In the genomic region with DNA sequence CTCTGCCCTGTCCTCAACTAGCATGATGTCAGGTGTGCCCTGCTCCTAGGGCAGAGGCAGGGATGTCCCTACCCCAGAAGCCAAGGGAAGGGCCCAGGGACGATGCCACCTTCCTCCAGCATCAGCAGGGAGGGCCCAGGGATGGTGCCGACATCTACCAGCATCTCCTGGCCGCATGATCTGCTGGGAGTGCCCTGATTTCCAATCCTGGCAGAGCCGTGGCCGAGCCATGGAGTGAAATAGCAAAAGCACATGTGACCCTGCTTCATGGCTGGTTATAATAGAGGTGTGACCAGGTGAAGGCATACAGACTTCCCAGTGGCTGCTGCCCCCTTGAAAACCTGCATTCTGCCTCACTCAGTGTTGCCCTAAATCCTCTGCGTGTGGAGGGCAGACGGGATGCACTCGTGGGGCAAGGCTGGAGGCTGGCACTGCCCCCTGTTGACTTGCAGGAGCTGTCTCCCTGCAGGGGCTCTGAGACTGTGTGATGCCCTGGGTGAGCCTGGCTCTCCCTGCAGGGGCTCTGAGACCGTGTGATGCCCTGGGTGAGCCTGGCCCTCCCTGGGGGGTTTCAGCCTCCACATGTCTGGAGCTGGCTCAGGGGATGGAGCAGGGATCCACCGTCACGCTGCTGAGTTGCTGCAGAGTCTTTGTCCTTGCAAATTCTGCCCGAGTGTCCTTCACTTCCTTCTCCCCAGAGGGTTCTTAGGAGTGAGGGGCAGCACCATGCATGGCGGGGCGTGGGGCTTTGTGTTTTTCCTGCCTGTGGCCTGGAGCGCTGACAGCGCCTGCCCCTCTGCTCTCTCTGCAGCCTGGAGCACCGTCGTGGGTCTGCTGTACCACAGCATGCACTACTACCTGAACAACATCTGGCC, we compare ENCODE assay signal across 22 cellular contexts. TPM values are rescaled to one million over a fixed set of nuclear protein-coding genes. Genes with fewer than 3 reads are reported as not detected.
"Had no signal": no experiment of that assay in that cellular context is flagged by ENCODE, and none has a peak within 500 bp of the region (broad histone marks: within the 10 kb centered on the region; RNA-seq: fewer than 3 reads in every experiment).

No MANE protein-coding gene starts in this region.

- H3K36me3 ChIP-seq: pancreas had no signal

- H3K27me3 ChIP-seq: body of pancreas, foreskin keratinocyte, heart left ventricle, pancreas had no signal

- H3K9me3 Mint-ChIP-seq: activated naive CD4-positive, alpha-beta T cell treated with anti-CD3 and anti-CD28 coated beads, Interleukin-2, amount 50 U/mL, for 72 hours; activated T-cell treated with anti-CD3 and anti-CD28 coated beads, Interleukin-2, amount 50 U/mL, for 24 hours; neural crest cell had no signal

- H3K4me1 ChIP-seq: body of pancreas, foreskin keratinocyte, pancreas had no signal

- H3K4me3 ChIP-seq: body of pancreas, coronary artery, heart left ventricle, left ventricle myocardium inferior, pancreas, skin epidermis had no signal

- H3K9me3 ChIP-seq: body of pancreas, left ventricle myocardium inferior, pancreas had no signal

- H3K27ac Mint-ChIP-seq: activated CD8-positive, alpha-beta memory T cell treated with anti-CD3 and anti-CD28 coated beads, Interleukin-2, amount 10 ng/mL, durations not matched to agents 7 days and 5 days; activated naive CD4-positive, alpha-beta T cell treated with anti-CD3 and anti-CD28 coated beads, Interleukin-2, amount 50 U/mL, for 72 hours; activated T-cell treated with anti-CD3 and anti-CD28 coated beads, Interleukin-2, amount 50 U/mL, for 24 hours had no signal

- H3K36me3 Mint-ChIP-seq: activated CD8-positive, alpha-beta memory T cell treated with anti-CD3 and anti-CD28 coated beads, Interleukin-2, amount 10 ng/mL, durations not matched to agents 7 days and 5 days; activated naive CD4-positive, alpha-beta T cell treated with anti-CD3 and anti-CD28 coated beads, Interleukin-2, amount 50 U/mL, for 72 hours had no signal

- H3K27ac ChIP-seq: body of pancreas, coronary artery, foreskin keratinocyte, pancreas had no signal

- ATAC-seq: activated CD8-positive, alpha-beta memory T cell treated with anti-CD3 and anti-CD28 coated beads, Interleukin-2, amount 10 ng/mL, durations not matched to agents 7 days and 5 days; activated naive CD4-positive, alpha-beta T cell treated with anti-CD3 and anti-CD28 coated beads, Interleukin-2, amount 50 U/mL, for 72 hours; body of pancreas; foreskin keratinocyte; heart left ventricle; pancreas had no signal

- FAIRE-seq: endothelial cell of umbilical vein, pancreas had no signal

- DNase-seq: activated CD4-positive, alpha-beta T cell treated with anti-CD3 and anti-CD28 coated beads for 1 hour; activated CD4-positive, alpha-beta T cell treated with anti-CD3 and anti-CD28 coated beads, Interleukin-2, amount 50 U/mL, for 48 hours; activated CD8-positive, alpha-beta memory T cell treated with anti-CD3 and anti-CD28 coated beads, Interleukin-2, amount 10 ng/mL, durations not matched to agents 7 days and 5 days; activated effector memory CD4-positive, alpha-beta T cell treated with Interleukin-2 at 50 U/mL for 16 hours; activated T-cell treated with anti-CD3 and anti-CD28 coated beads, Interleukin-2, amount 50 U/mL, for 24 hours; amniotic stem cell; body of pancreas; central memory CD4-positive, alpha-beta T cell; effector CD4-positive, alpha-beta T cell; foreskin keratinocyte; heart left ventricle; islet precursor cell; left ventricle myocardium inferior; mesendoderm; substantia nigra; trophoblast cell had no signal

- H3K4me3 Mint-ChIP-seq: activated CD8-positive, alpha-beta memory T cell treated with anti-CD3 and anti-CD28 coated beads, Interleukin-2, amount 10 ng/mL, durations not matched to agents 7 days and 5 days; activated T-cell treated with anti-CD3 and anti-CD28 coated beads, Interleukin-2, amount 50 U/mL, for 24 hours; neural crest cell had no signal

- H3K27me3 Mint-ChIP-seq: activated CD8-positive, alpha-beta memory T cell treated with anti-CD3 and anti-CD28 coated beads, Interleukin-2, amount 10 ng/mL, durations not matched to agents 7 days and 5 days had no signal

RNA-seq across cellular contexts. Expression of gene ADGRD1, which starts 51.7 kb away (rescaled TPM):
- total RNA-seq: endothelial cell of umbilical vein, foreskin keratinocyte had no signal
- polyA plus RNA-seq: foreskin keratinocyte had no signal
